ENCODE assay signal across 1 cellular context in the genomic region with DNA sequence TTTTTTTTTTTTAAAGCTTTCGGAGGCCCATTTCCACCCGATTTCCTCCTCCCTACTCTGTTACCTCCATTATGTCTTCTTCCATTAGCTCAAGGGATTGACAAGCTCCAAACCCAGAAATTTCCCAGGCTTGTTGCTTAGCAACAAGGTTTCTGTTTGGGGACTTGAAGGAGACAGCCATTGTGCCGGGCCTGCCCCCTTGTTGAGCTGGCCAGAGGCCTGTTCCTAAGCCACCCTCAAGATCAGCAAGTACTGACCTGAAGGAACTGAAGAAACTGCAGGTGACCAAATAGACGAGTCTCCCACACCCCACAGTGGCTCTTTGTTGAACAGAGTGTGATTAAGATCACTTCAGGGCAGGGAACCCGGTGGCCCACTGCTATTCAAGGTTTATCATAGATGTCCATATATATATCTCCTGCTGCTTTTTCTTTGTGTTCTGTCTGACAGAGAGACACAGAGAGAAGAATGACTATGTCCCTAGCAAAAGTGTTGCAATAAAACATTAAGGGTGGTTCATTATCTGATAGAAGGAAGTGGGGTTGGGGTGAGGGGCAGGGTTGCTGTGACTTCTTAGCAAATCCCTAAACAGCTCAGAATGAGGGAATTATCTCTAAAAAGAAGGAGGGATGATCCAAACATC.
TF ChIP-seq lines count a peak whose summit lies in the region.

No MANE protein-coding gene starts in this region.

TF ChIP-seq in GM23338, 12 proteins besides CTCF, POLR2A, EP300 and RAD21 (continued from another document):
- TF ChIP-seq EZH2 (IDR thresholded peaks at IDR 0.05; ENCODE audit: low read depth, unreplicated experiment) = no peak
- no peak for TF ChIP-seq ZNF462 (CRISPR knock-in tag; IDR thresholded peaks at IDR 0.05)
- no peak for TF ChIP-seq ZNF114 (CRISPR knock-in tag; IDR thresholded peaks at IDR 0.05)
TF ChIP-seq in GM23338: peak in this region for 0.
